Comparison of ENCODE assay signal across 8 cellular contexts in genomic region chr2:38634684-38635083, GRCh38. TPM values are rescaled to one million over a fixed set of nuclear protein-coding genes. Genes with fewer than 3 reads are reported as not detected.
A peak's percentile ranks its signal among the peaks of the same experiment; 100 is the strongest.
DNase-seq lines count a peak whose midpoint lies in the region; ATAC-seq lines count a peak whose summit lies in the region.

No MANE protein-coding gene starts in this region.

- H3K27me3 Mint-ChIP-seq in activated naive CD8-positive, alpha-beta T cell treated with anti-CD3 and anti-CD28 coated beads, Interleukin-2, amount 50 U/mL, for 24 hours = peaks cover 3% of the 10 kb centered on the region

- H3K9me3 Mint-ChIP-seq in activated naive CD8-positive, alpha-beta T cell treated with anti-CD3 and anti-CD28 coated beads, Interleukin-2, amount 50 U/mL, for 24 hours = peaks cover 4% of the 10 kb centered on the region

- intact Hi-C loops in left cardiac atrium (cut with DNase I) = no loop called here

- peak overlapping the region; percentile 11 for H3K4me3 Mint-ChIP-seq in activated naive CD8-positive, alpha-beta T cell treated with anti-CD3 and anti-CD28 coated beads, Interleukin-2, amount 50 U/mL, for 24 hours

- H3K4me1 Mint-ChIP-seq in activated naive CD8-positive, alpha-beta T cell treated with anti-CD3 and anti-CD28 coated beads, Interleukin-2, amount 50 U/mL, for 24 hours = peaks cover 48% of the 10 kb centered on the region

- DNase-seq in activated naive CD8-positive, alpha-beta T cell treated with anti-CD3 and anti-CD28 coated beads, Interleukin-2, amount 50 U/mL, for 24 hours = no peak
- DNase-seq in NCI-H1417 treated with DMSO at 0.1 percent for 48 hours (lab: John Stamatoyannopoulos, UW) = no peak
- DNase-seq in T-helper 1 cell = no peak
- no peak for DNase-seq in EL
- no peak for DNase-seq in left cardiac atrium

- H3K27ac Mint-ChIP-seq in activated naive CD8-positive, alpha-beta T cell treated with anti-CD3 and anti-CD28 coated beads, Interleukin-2, amount 50 U/mL, for 24 hours = peak overlapping the region; percentile 31

- H3K36me3 Mint-ChIP-seq in activated naive CD8-positive, alpha-beta T cell treated with anti-CD3 and anti-CD28 coated beads, Interleukin-2, amount 50 U/mL, for 24 hours (ENCODE audit: low read depth) = no peaks in the 10 kb centered on the region

- ATAC-seq in GM18520 (IDR thresholded peaks at IDR 0.05; ENCODE audit: unreplicated experiment) (peak; percentile 92), GM21786 (IDR thresholded peaks at IDR 0.05; ENCODE audit: unreplicated experiment) (peak; percentile 93), HG03571 (IDR thresholded peaks at IDR 0.05; ENCODE audit: unreplicated experiment) (peak; percentile 91), left cardiac atrium (no peak)
- ATAC-seq in activated naive CD8-positive, alpha-beta T cell treated with anti-CD3 and anti-CD28 coated beads, Interleukin-2, amount 50 U/mL, for 24 hours = peak; percentile 95

RNA-seq across cellular contexts. Expression of gene GALM, which starts 31.2 kb away (rescaled TPM):
- total RNA-seq in left cardiac atrium = 10 to 100 TPM in 1 of 2 donors, 1 to 10 TPM in 1; 9.2 to 16.8 TPM

RNA-seq across cellular contexts. Expression of gene HNRNPLL, which starts 32.0 kb away (rescaled TPM):
- total RNA-seq in left cardiac atrium = 10 to 100 TPM; 24.7 to 28.3 TPM

Comparison
In these comparisons a context has a peak if more than half of its experiments do, and no peak if none do; other contexts are left out.
1. ATAC-seq: peak in GM18520 (single experiment), GM21786 (single experiment), HG03571 (single experiment) and activated naive CD8-positive, alpha-beta T cell treated with anti-CD3 and anti-CD28 coated beads, Interleukin-2, amount 50 U/mL, for 24 hours (single experiment); none in left cardiac atrium (0 of 2).